In the genomic region with DNA sequence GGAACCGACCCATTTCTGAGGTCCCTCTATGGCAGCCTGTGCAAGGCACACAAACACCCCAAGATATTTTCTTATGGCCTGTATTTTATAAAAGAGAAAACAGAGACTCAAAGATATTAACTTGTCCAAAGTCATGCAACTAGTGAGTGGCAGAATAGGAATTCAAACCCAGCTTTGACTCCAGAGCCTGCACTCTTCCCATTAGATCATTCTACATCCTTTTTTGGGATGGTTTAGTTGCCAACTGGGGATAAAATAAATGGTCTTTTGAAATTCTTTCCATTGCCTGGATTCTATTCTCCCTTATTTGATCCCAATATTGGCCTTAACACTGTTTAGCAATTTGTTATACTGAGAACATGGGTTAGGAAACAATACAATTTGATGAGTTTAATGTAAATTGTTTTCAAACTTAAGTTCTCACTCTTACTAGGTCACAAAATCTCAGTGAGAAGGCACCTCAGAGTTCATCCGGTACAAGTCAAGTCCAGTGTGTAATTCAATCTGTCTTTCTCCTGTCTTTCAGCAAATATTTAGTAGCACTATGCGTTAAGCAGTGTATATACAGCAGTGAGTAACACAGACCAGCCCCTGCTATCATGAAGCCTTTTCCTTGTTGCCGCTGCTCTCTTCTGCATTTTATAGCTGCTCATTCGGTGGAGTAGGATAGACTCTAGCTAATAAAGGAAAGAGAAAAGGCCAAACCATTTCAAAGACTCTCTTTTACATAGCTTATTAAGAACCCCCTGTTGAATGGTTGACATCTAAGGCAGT, we compare ENCODE assay signal across 10 cellular contexts.
DNase-seq lines count a peak whose midpoint lies in the region; ATAC-seq and TF ChIP-seq lines count a peak whose summit lies in the region.
"Had no signal": no experiment of that assay in that cellular context is flagged by ENCODE, and none has a peak within 500 bp of the region (broad histone marks: within the 10 kb centered on the region; RNA-seq: fewer than 3 reads in every experiment).

No MANE protein-coding gene starts in this region.

- H3K79me1 ChIP-seq in trophoblast cell (ENCODE audit: low read length): peaks cover 12% of the 10 kb centered on the region

- H3K18ac ChIP-seq in trophoblast cell (ENCODE audit: low read length): no peak overlapping the region

- H3K36me3 ChIP-seq in BJ (ENCODE audit: control insufficient read depth, insufficient read depth, low read length) (no peaks in the 10 kb centered on the region), RWPE2 (ENCODE audit: low read depth) (no peaks in the 10 kb centered on the region), trophoblast cell (ENCODE audit: control insufficient read depth in 1 of 2, insufficient read depth in 2 of 2, low read length in 2 of 2) (no peaks in the 10 kb centered on the region)

- H3K14ac ChIP-seq in trophoblast cell (ENCODE audit: low read length): peak overlapping the region; percentile 70

- peak overlapping the region in 1 of 2 donors; percentile 83 for H3K27ac Mint-ChIP-seq in activated naive CD4-positive, alpha-beta T cell treated with anti-CD3 and anti-CD28 coated beads, Interleukin-2, amount 50 U/mL, for 72 hours

- H3K9ac ChIP-seq in trophoblast cell (ENCODE audit: low read length): no peak overlapping the region

- H4K91ac ChIP-seq in trophoblast cell (ENCODE audit: low read depth, low read length): peak overlapping the region; percentile 87

- H3K4ac ChIP-seq in trophoblast cell (ENCODE audit: low read depth, low read length): no peak overlapping the region

- in situ Hi-C loops in GM13977 (cut with MboI; ENCODE audit: low pct_unique_long_range_greater_than_20kb, low sequenced_read_pairs, unreplicated experiment): no loop called here

- no peak overlapping the region for H3K4me2 ChIP-seq in trophoblast cell (ENCODE audit: low read length)

- no peaks in the 10 kb centered on the region for H3K27me3 ChIP-seq in BJ (ENCODE audit: control insufficient read depth, insufficient read depth, low read length)
- H3K27me3 ChIP-seq in RWPE2 (ENCODE audit: insufficient read depth, poor library complexity, severe bottlenecking): no peaks in the 10 kb centered on the region
- H3K27me3 ChIP-seq in trophoblast cell (ENCODE audit: insufficient read depth, low read length): no peaks in the 10 kb centered on the region

- H3K36me3 Mint-ChIP-seq in activated naive CD4-positive, alpha-beta T cell treated with anti-CD3 and anti-CD28 coated beads, Interleukin-2, amount 50 U/mL, for 72 hours: peaks cover 5 to 21% of the 10 kb centered on the region in 2 donors
- H3K36me3 Mint-ChIP-seq: type B pancreatic cell had no signal

- no peak for TF ChIP-seq CTCF in BJ (IDR thresholded peaks at IDR 0.05; ENCODE audit: insufficient read depth, low read depth, low read length)
- TF ChIP-seq CTCF in RWPE2 (IDR thresholded peaks at IDR 0.05; ENCODE audit: poor library complexity, severe bottlenecking): no peak
- no peak for TF ChIP-seq CTCF in fibroblast of pulmonary artery (IDR thresholded peaks at IDR 0.05; ENCODE audit: low read length, missing control alignments)
- TF ChIP-seq CTCF in GM13977 (IDR thresholded peaks at IDR 0.05; ENCODE audit: extremely low read depth, insufficient read depth, missing control alignments): no peak

- peak overlapping the region; percentile 89 for H2BK12ac ChIP-seq in trophoblast cell (ENCODE audit: low read length)

- peaks cover 3 to 11% of the 10 kb centered on the region in 2 donors for H3K9me3 Mint-ChIP-seq in activated naive CD4-positive, alpha-beta T cell treated with anti-CD3 and anti-CD28 coated beads, Interleukin-2, amount 50 U/mL, for 72 hours
- H3K9me3 Mint-ChIP-seq: type B pancreatic cell had no signal

- no peak overlapping the region for H3K23ac ChIP-seq in trophoblast cell (ENCODE audit: low read length)

- no peak for ATAC-seq in RWPE2 (ENCODE audit: low read depth)
- ATAC-seq in activated naive CD4-positive, alpha-beta T cell treated with anti-CD3 and anti-CD28 coated beads, Interleukin-2, amount 50 U/mL, for 72 hours: no peak
- no peak for ATAC-seq in HG02642 (IDR thresholded peaks at IDR 0.05; ENCODE audit: poor library complexity, unreplicated experiment)

- H4K8ac ChIP-seq in trophoblast cell (ENCODE audit: low read depth, low read length): peak overlapping the region; percentile 38

- CTCF ChIA-PET in BJ (lab: Yijun Ruan, JAX): no interaction called here

- H3K27ac ChIP-seq in RWPE2 (ENCODE audit: poor library complexity, severe bottlenecking) (peak overlapping the region; percentile 63), trophoblast cell (ENCODE audit: low read depth, low read length) (peak overlapping the region; percentile 82)

- POLR2A ChIA-PET in BJ (lab: Charles Lee): interaction anchor here (0.6 kb wide), 1 partner anchor 14 kb away, joined by 4 read pairs; no protein-coding TSS in a partner anchor

- DNase-seq in BJ (ENCODE audit: low read depth) (no peak), RWPE2 (ENCODE audit: low spot score) (no peak), fibroblast of pulmonary artery (ENCODE audit: low read depth) (peak; percentile 24), trophoblast cell (no peak), occipital lobe (lab: John Stamatoyannopoulos, UW) (no peak), GM13977 (ENCODE audit: low spot score) (no peak)
- DNase-seq in activated naive CD4-positive, alpha-beta T cell treated with anti-CD3 and anti-CD28 coated beads, Interleukin-2, amount 50 U/mL, for 72 hours (ENCODE audit: low spot score in 2 of 2): no peak
- DNase-seq: Kasumi-1 had no signal

- H2BK120ac ChIP-seq in trophoblast cell (ENCODE audit: insufficient read depth, low read length, poor library complexity): peak overlapping the region; percentile 80

- H2BK5ac ChIP-seq in trophoblast cell (ENCODE audit: low read depth, low read length, poor library complexity): peak overlapping the region; percentile 86

- WGBS in trophoblast cell (ENCODE audit: extremely low coverage, insufficient coverage, insufficient read length): no CpG with 5 or more reads among the region's 5 CpGs

- no peak overlapping the region for H2AFZ ChIP-seq in trophoblast cell (ENCODE audit: insufficient read depth, low read length, poor library complexity)

- H4K12ac ChIP-seq in trophoblast cell (ENCODE audit: low read depth, low read length): no peak overlapping the region

- H2AK5ac ChIP-seq in trophoblast cell (ENCODE audit: low read length): peak overlapping the region; percentile 69

- H3K4me3 ChIP-seq in BJ (ENCODE audit: low read depth, low read length): peak overlapping the region; percentile 43
- H3K4me3 ChIP-seq in RWPE2 (ENCODE audit: severe bottlenecking): no peak overlapping the region
- peak overlapping the region; percentile 60 for H3K4me3 ChIP-seq in fibroblast of pulmonary artery (replicated peaks; ENCODE audit: low read depth, low read length)
- no peak overlapping the region for H3K4me3 ChIP-seq in trophoblast cell (ENCODE audit: low read depth, low read length)

- H3K4me1 ChIP-seq in RWPE2 (ENCODE audit: insufficient read depth, poor library complexity, severe bottlenecking) (peaks cover 10% of the 10 kb centered on the region), trophoblast cell (ENCODE audit: control insufficient read depth in 1 of 2, insufficient read depth in 2 of 2, low read length in 2 of 2) (peaks cover 0 to 8% of the 10 kb centered on the region in 2 experiments)

- no peaks in the 10 kb centered on the region for H3K79me2 ChIP-seq in trophoblast cell (ENCODE audit: control insufficient read depth, insufficient read depth, low read length, poor library complexity)

- H3K9me3 ChIP-seq in RWPE2 (ENCODE audit: severe bottlenecking) (no peaks in the 10 kb centered on the region), trophoblast cell (ENCODE audit: insufficient read depth, low read depth, low read length) (no peaks in the 10 kb centered on the region)

Comparison
In these comparisons a context has a peak if more than half of its experiments do, and no peak if none do; other contexts are left out.
1. H3K4me3 ChIP-seq: peak in BJ (single experiment) and fibroblast of pulmonary artery (single experiment); none in RWPE2 (single experiment) and trophoblast cell (single experiment).